In the genomic region with DNA sequence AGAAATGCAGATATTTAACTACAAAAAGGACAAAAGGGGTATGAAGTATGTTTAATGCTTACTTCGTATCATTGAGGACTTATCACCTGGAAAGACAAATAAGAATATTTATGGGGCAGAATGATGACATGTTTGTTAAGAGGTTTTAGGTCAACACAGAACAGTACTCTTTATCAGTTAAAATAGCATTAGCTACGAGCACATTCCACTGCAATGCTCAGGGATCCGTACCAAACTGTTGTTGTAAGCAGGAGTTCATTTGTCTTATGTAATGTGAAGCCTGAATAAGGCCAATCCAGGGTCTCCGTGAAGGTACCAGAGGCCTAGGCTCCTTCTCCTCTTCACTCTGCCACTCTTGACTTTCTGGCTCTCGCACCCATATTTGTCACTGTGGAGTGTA, we compare ENCODE assay signal across 22 cellular contexts.
DNase-seq lines count a peak whose midpoint lies in the region; ATAC-seq, FAIRE-seq and TF ChIP-seq lines count a peak whose summit lies in the region.
"Had no signal": no experiment of that assay in that cellular context is flagged by ENCODE, and none has a peak within 500 bp of the region (broad histone marks: within the 10 kb centered on the region; RNA-seq: fewer than 3 reads in every experiment).

No MANE protein-coding gene starts in this region.

- no peak overlapping the region for H3K4me3 Mint-ChIP-seq in Caco-2 (ENCODE audit: unreplicated experiment)
- H3K4me3 Mint-ChIP-seq: CD4-positive, alpha-beta memory T cell had no signal

- FAIRE-seq in K562 (lab: Jason Lieb, UNC) = no peak
- FAIRE-seq: A549 had no signal

- no peak for TF ChIP-seq EP300 in K562 (IDR thresholded peaks at IDR 0.05; ENCODE audit: low read length)

- no peak for TF ChIP-seq RAD21 in K562 (CRISPR knock-in tag; conservative IDR thresholded peaks at IDR 0.05 in 1 of 2, IDR thresholded peaks at IDR 0.05 in 1 of 2)

- peaks cover 46% of the 10 kb centered on the region for H3K4me1 Mint-ChIP-seq in Caco-2 (ENCODE audit: low read depth, unreplicated experiment)

- no peak for TF ChIP-seq POLR2A in K562 (conservative IDR thresholded peaks at IDR 0.05)

- H3K27me3 Mint-ChIP-seq in Caco-2 (ENCODE audit: insufficient read depth, unreplicated experiment) = no peaks in the 10 kb centered on the region

- H3K79me2 ChIP-seq in K562 (ENCODE audit: control insufficient read depth, insufficient read depth, low read length) = no peaks in the 10 kb centered on the region

- no peaks in the 10 kb centered on the region for H3K27me3 ChIP-seq in Caco-2 (replicated peaks; ENCODE audit: control insufficient read depth, insufficient read depth, low read length)
- no peaks in the 10 kb centered on the region for H3K27me3 ChIP-seq in K562 (ENCODE audit: control insufficient read depth in 2 of 2, insufficient read depth in 2 of 2, low read length in 2 of 2)
- H3K27me3 ChIP-seq: SJSA1 had no signal

- POLR2A ChIA-PET in Caco-2 (lab: Charles Lee) (no interaction called here), K562 (lab: Yijun Ruan, JAX) (no interaction called here)

- no peaks in the 10 kb centered on the region for H3K9me1 ChIP-seq in K562 (ENCODE audit: control insufficient read depth, insufficient read depth, low read length)

- H3K4me3 ChIP-seq in Caco-2 (ENCODE audit: low read depth, low read length) = no peak overlapping the region
- no peak overlapping the region for H3K4me3 ChIP-seq in K562
- H3K4me3 ChIP-seq: A549, GM12878, PC-9, SJSA1 had no signal

- no peaks in the 10 kb centered on the region; the same call in 1 of the 2 replicates for H3K36me3 ChIP-seq in Caco-2 (ENCODE audit: control insufficient read depth, insufficient read depth, low read length)
- no peaks in the 10 kb centered on the region for H3K36me3 ChIP-seq in K562 (ENCODE audit: control insufficient read depth, insufficient read depth, low read length)
- H3K36me3 ChIP-seq: SJSA1 had no signal

- no TSS peak for BruUV-seq in Caco-2 (replicated peaks; lab: Mats Ljungman, UMichigan)
- no TSS peak for BruUV-seq in K562 (replicated peaks; lab: Mats Ljungman, UMichigan)

- WGBS in K562 (ENCODE audit: insufficient coverage, low coverage, missing lambda C conversion rate) = 24% methylated on average over 5 of the region's 5 CpGs

- no peak overlapping the region for H3K4me2 ChIP-seq in K562 (ENCODE audit: insufficient read depth, low read length)
- H3K4me2 ChIP-seq: A549, PC-9 had no signal

- H3K4me1 ChIP-seq in Caco-2 (peaks cover 57% of the 10 kb centered on the region), K562 (replicated peaks in 1 of 2; ENCODE audit: control insufficient read depth in 2 of 2, insufficient read depth in 2 of 2, low read length in 2 of 2) (no peaks in the 10 kb centered on the region)
- H3K4me1 ChIP-seq: A549, SJSA1 had no signal

- peak; percentile 46 to 56 for DNase-seq in Caco-2
- DNase-seq in HuH-7 (ENCODE audit: low spot score) = peak; percentile 20
- no peak for DNase-seq in K562 (ENCODE audit: extremely low read depth in 1 of 4, low spot score in 3 of 4)
- peak; percentile 18 for DNase-seq in left kidney (ENCODE audit: low read depth, low spot score)
- no peak for DNase-seq in DMS79 (lab: John Stamatoyannopoulos, UW)
- DNase-seq in GM13977 (ENCODE audit: low spot score) = no peak
- DNase-seq: C1 segment of cervical spinal cord; CD4-positive, alpha-beta memory T cell; COR-L47; EL; GDM1; KG1; MM.1S; NCI-H2029; NCI-H524 treated with DMSO at 0.1 percent for 48 hours; NCI-H774; PC-9; Right ventricle myocardium superior had no signal

- CTCF ChIA-PET in Caco-2 (lab: Charles Lee) (no interaction called here), K562 (lab: Yijun Ruan, JAX; ENCODE audit: low intra/inter-chr PET ratio) (no interaction called here)

- no peak for TF ChIP-seq CTCF in Caco-2 (IDR thresholded peaks at IDR 0.05; ENCODE audit: insufficient read depth in 1 of 2, low read depth in 1 of 2, low read length in 1 of 2, severe bottlenecking in 1 of 2, unreplicated experiment in 1 of 2)
- no peak for TF ChIP-seq CTCF in K562 (IDR thresholded peaks at IDR 0.05 in 2 of 3, conservative IDR thresholded peaks at IDR 0.05 in 1 of 3; ENCODE audit: insufficient read depth in 2 of 3, low read depth in 1 of 3, low read length in 3 of 3)
- TF ChIP-seq CTCF in GM13977 (IDR thresholded peaks at IDR 0.05; ENCODE audit: extremely low read depth, insufficient read depth, missing control alignments) = no peak

- no peak overlapping the region for H3K9ac ChIP-seq in K562 (ENCODE audit: insufficient read depth in 1 of 2, low read depth in 2 of 2, low read length in 2 of 2)

- H3K9me3 Mint-ChIP-seq in Caco-2 (ENCODE audit: unreplicated experiment) = no peaks in the 10 kb centered on the region

- in situ Hi-C loops in K562 (cut with MboI) = no loop called here
- in situ Hi-C loops in GM13977 (cut with MboI; ENCODE audit: low pct_unique_long_range_greater_than_20kb, low sequenced_read_pairs, unreplicated experiment) = no loop called here

- H3K9me3 ChIP-seq in Caco-2 (no peaks in the 10 kb centered on the region), K562 (replicated peaks; ENCODE audit: control insufficient read depth, insufficient read depth, low read depth, low read length) (no peaks in the 10 kb centered on the region)
- H3K9me3 ChIP-seq: A549, SJSA1 had no signal

- intact Hi-C loops in Caco-2 (cut with micrococcal nuclease; ENCODE audit: unreplicated experiment) (loop anchor here (1.0 to 2.0 kb wide), 5 partner anchors 145 to 462 kb away; no protein-coding TSS in a partner anchor), K562 (cut with micrococcal nuclease) (no loop called here)

- peak overlapping the region; percentile 78 for H3K27ac Mint-ChIP-seq in Caco-2 (ENCODE audit: unreplicated experiment)
- H3K27ac Mint-ChIP-seq: CD4-positive, alpha-beta memory T cell had no signal

- ATAC-seq in K562 (no peak), HG02973 (IDR thresholded peaks at IDR 0.05; ENCODE audit: unreplicated experiment) (no peak)
- ATAC-seq: A549, GM12878 had no signal

- H3K27ac ChIP-seq in K562 (ENCODE audit: extremely low read depth, low read depth, low read length) = no peak overlapping the region; the same call in 2 of the 3 replicates
- H3K27ac ChIP-seq: A549, PC-9, SJSA1 had no signal

- no peaks in the 10 kb centered on the region for H4K20me1 ChIP-seq in K562 (replicated peaks; ENCODE audit: control insufficient read depth, insufficient read depth, low read length)

- H2AFZ ChIP-seq in K562 (ENCODE audit: low read depth, low read length) = no peak overlapping the region
- H2AFZ ChIP-seq: PC-9 had no signal

- peaks cover 10% of the 10 kb centered on the region for H3K36me3 Mint-ChIP-seq in Caco-2 (ENCODE audit: insufficient read depth, unreplicated experiment)
- H3K36me3 Mint-ChIP-seq: CD4-positive, alpha-beta memory T cell had no signal

TF ChIP-seq in K562, 482 proteins besides CTCF, POLR2A, EP300 and RAD21:
- TF ChIP-seq RBM15 (IDR thresholded peaks at IDR 0.05; ENCODE audit: insufficient read depth, low read length) = no peak
- TF ChIP-seq KLF16 (IDR thresholded peaks at IDR 0.05) = no peak
- TF ChIP-seq CCAR2 (IDR thresholded peaks at IDR 0.05; ENCODE audit: low read depth, low read length) = no peak
- TF ChIP-seq CBX8 (IDR thresholded peaks at IDR 0.05; ENCODE audit: borderline replicate concordance, extremely low read depth, low read depth, low read length, poor library complexity, severe bottlenecking) = no peak
- no peak for TF ChIP-seq HDGF (IDR thresholded peaks at IDR 0.05)
- TF ChIP-seq CHAMP1 (IDR thresholded peaks at IDR 0.05) = no peak
- TF ChIP-seq, protein P1, sequence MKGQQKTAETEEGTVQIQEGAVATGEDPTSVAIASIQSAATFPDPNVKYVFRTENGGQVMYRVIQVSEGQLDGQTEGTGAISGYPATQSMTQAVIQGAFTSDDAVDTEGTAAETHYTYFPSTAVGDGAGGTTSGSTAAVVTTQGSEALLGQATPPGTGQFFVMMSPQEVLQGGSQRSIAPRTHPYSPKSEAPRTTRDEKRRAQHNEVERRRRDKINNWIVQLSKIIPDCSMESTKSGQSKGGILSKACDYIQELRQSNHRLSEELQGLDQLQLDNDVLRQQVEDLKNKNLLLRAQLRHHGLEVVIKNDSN (CRISPR knock-in tag; IDR thresholded peaks at IDR 0.05) = no peak
- TF ChIP-seq, protein P2, sequence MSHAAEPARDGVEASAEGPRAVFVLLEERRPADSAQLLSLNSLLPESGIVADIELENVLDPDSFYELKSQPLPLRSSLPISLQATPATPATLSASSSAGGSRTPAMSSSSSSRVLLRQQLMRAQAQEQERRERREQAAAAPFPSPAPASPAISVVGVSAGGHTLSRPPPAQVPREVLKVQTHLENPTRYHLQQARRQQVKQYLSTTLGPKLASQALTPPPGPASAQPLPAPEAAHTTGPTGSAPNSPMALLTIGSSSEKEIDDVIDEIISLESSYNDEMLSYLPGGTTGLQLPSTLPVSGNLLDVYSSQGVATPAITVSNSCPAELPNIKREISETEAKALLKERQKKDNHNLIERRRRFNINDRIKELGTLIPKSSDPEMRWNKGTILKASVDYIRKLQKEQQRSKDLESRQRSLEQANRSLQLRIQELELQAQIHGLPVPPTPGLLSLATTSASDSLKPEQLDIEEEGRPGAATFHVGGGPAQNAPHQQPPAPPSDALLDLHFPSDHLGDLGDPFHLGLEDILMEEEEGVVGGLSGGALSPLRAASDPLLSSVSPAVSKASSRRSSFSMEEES (CRISPR knock-in tag; IDR thresholded peaks at IDR 0.05) = no peak
- TF ChIP-seq ZNF175 (CRISPR knock-in tag; IDR thresholded peaks at IDR 0.05; ENCODE audit: low read depth) = peak; percentile 86

Comparison
In these comparisons a context has a peak if more than half of its experiments do, and no peak if none do; other contexts are left out.
1. DNase-seq: peak in Caco-2 (2 of 2), HuH-7 (single experiment) and left kidney (single experiment); none in K562 (0 of 4), DMS79 (single experiment) and GM13977 (single experiment).